Comparison of ENCODE assay signal across 8 cellular contexts in genomic region chr10:75233444-75234016, GRCh38. TPM values are rescaled to one million over a fixed set of nuclear protein-coding genes. Genes with fewer than 3 reads are reported as not detected.
DNase-seq lines count a peak whose midpoint lies in the region; ATAC-seq and TF ChIP-seq lines count a peak whose summit lies in the region.

No MANE protein-coding gene starts in this region.

- peak overlapping the region; percentile 49 for H3K4me3 ChIP-seq in CD8-positive, alpha-beta T cell (ENCODE audit: low read depth, low read length)
- H3K4me3 ChIP-seq in LNCaP clone FGC (ENCODE audit: low read depth, low read length) = peak overlapping the region; percentile 79

- BruUV-seq in MCF 10A (replicated peaks; lab: Mats Ljungman, UMichigan) = no TSS peak

- peak overlapping the region; percentile 78 for H3K4me3 Mint-ChIP-seq in CD8-positive, alpha-beta T cell
- peak overlapping the region; percentile 76 for H3K4me3 Mint-ChIP-seq in MCF 10A (ENCODE audit: unreplicated experiment)
- peak overlapping the region; percentile 75 to 77 (median 77) for H3K4me3 Mint-ChIP-seq in nephron

- H3K27ac Mint-ChIP-seq in CD8-positive, alpha-beta T cell = peak overlapping the region; percentile 92
- H3K27ac Mint-ChIP-seq in MCF 10A (ENCODE audit: low read depth, unreplicated experiment) (peak overlapping the region; percentile 39), nephron (peak overlapping the region; percentile 16 to 50 (median 46))

- H3K4me1 ChIP-seq in CD8-positive, alpha-beta T cell (ENCODE audit: insufficient read depth, low read length) = peaks cover 17% of the 10 kb centered on the region

- no peaks in the 10 kb centered on the region for H3K27me3 ChIP-seq in CD8-positive, alpha-beta T cell (ENCODE audit: insufficient read depth, low read length)

- H3K9me3 Mint-ChIP-seq in CD8-positive, alpha-beta T cell = no peaks in the 10 kb centered on the region
- H3K9me3 Mint-ChIP-seq in MCF 10A (ENCODE audit: unreplicated experiment) (no peaks in the 10 kb centered on the region), nephron (no peaks in the 10 kb centered on the region)

- POLR2A ChIA-PET in CD8-positive, alpha-beta T cell (lab: Charles Lee) = interaction anchor here (1.1 to 5.4 kb wide), 4 partner anchors 9 to 68 kb away, joined by 3 to 55 read pairs (median 11); partner anchors contain the start of gene VDAC2
- POLR2A ChIA-PET in MCF 10A (lab: Yijun Ruan, JAX) = interaction anchor here (0.8 to 15.1 kb wide), 14 partner anchors 10 to 125 kb away, joined by 3 to 615 read pairs (median 8); partner anchors contain the start of genes SAMD8 and VDAC2

- peaks cover 23% of the 10 kb centered on the region for H3K36me3 ChIP-seq in CD8-positive, alpha-beta T cell (ENCODE audit: insufficient read depth, low read length)

- intact Hi-C loops in CD8-positive, alpha-beta T cell (cut with DNase I, micrococcal nuclease) = loop anchor here (1.0 to 10.0 kb wide), 11 partner anchors 23 to 1981 kb away; partner anchors contain the start of genes MRPS16 (in 2 of the 2), VDAC2 (in 2 of the 2), ADK (in 1 of the 2) and AP3M1 (in 1 of the 2)
- intact Hi-C loops in MCF 10A (cut with micrococcal nuclease) = loop anchor here (1.0 kb wide), 2 partner anchors 41 to 45 kb away; no protein-coding TSS in a partner anchor

- peak in 3 of 7 experiments; percentile 14 to 48 (median 20) for DNase-seq in CD8-positive, alpha-beta T cell
- DNase-seq in LNCaP clone FGC (ENCODE audit: low read depth) = no peak
- DNase-seq in MCF 10A (ENCODE audit: unreplicated experiment) = peak; percentile 23
- no peak for DNase-seq in NCI-H1417 treated with DMSO at 0.1 percent for 48 hours (lab: John Stamatoyannopoulos, UW)
- DNase-seq in OCI-M2 (lab: John Stamatoyannopoulos, UW; ENCODE audit: unreplicated experiment) = no peak

- no peak for TF ChIP-seq CTCF in CD8-positive, alpha-beta T cell (IDR thresholded peaks at IDR 0.05)
- no peak for TF ChIP-seq CTCF in LNCaP clone FGC (IDR thresholded peaks at IDR 0.05; ENCODE audit: control insufficient read depth, extremely low read depth, insufficient read depth)
- TF ChIP-seq CTCF in MCF 10A (IDR thresholded peaks at IDR 0.05; ENCODE audit: unreplicated experiment) = no peak
- no peak for TF ChIP-seq CTCF in nephron (IDR thresholded peaks at IDR 0.05; ENCODE audit: unreplicated experiment in 3 of 3)

- no peak for ATAC-seq in CD8-positive, alpha-beta T cell
- no peak for ATAC-seq in activated CD4-positive, CD25-positive, alpha-beta regulatory T cell treated with anti-CD3 and anti-CD28 coated beads, Interleukin-2, amount 50 U/mL, for 24 hours
- ATAC-seq in GM18520 (IDR thresholded peaks at IDR 0.05; ENCODE audit: unreplicated experiment) = no peak

- peaks cover 42% of the 10 kb centered on the region for H3K36me3 Mint-ChIP-seq in CD8-positive, alpha-beta T cell
- peaks cover 57% of the 10 kb centered on the region for H3K36me3 Mint-ChIP-seq in MCF 10A (ENCODE audit: insufficient read depth, unreplicated experiment)
- peaks cover 43% of the 10 kb centered on the region for H3K36me3 Mint-ChIP-seq in nephron (ENCODE audit: low read depth)

- H3K27ac ChIP-seq in CD8-positive, alpha-beta T cell (ENCODE audit: low read depth, low read length) = peak overlapping the region; percentile 64

- CTCF ChIA-PET in CD8-positive, alpha-beta T cell (lab: Charles Lee) = interaction anchor here (1.0 to 8.8 kb wide), 6 partner anchors 8 to 989 kb away, joined by 3 to 229 read pairs (median 18); partner anchors contain the start of gene VDAC2
- CTCF ChIA-PET in MCF 10A (lab: Yijun Ruan, JAX) = interaction anchor here (2.2 to 8.1 kb wide), 3 partner anchors 23 to 66 kb away, joined by 8 to 209 read pairs (median 27); partner anchors contain the start of gene VDAC2

- peaks cover 33% of the 10 kb centered on the region for H3K4me1 Mint-ChIP-seq in CD8-positive, alpha-beta T cell (ENCODE audit: low read depth)
- peaks cover 41% of the 10 kb centered on the region for H3K4me1 Mint-ChIP-seq in MCF 10A (ENCODE audit: insufficient read depth, unreplicated experiment)
- peaks cover 13% of the 10 kb centered on the region for H3K4me1 Mint-ChIP-seq in nephron

- no peaks in the 10 kb centered on the region for H3K9me3 ChIP-seq in CD8-positive, alpha-beta T cell (ENCODE audit: low read length)

- no peaks in the 10 kb centered on the region for H3K27me3 Mint-ChIP-seq in CD8-positive, alpha-beta T cell (ENCODE audit: low read depth)
- H3K27me3 Mint-ChIP-seq in MCF 10A (ENCODE audit: insufficient read depth, unreplicated experiment) (no peaks in the 10 kb centered on the region), nephron (ENCODE audit: low read depth) (no peaks in the 10 kb centered on the region)

RNA-seq across cellular contexts. Expression of gene COMTD1, which starts 2.2 kb away (rescaled TPM):
- 1 to 10 TPM; 7.6 to 7.9 TPM for total RNA-seq in CD8-positive, alpha-beta T cell
- total RNA-seq in MCF 10A (2022) = 18.3 and 34.3 TPM in 2 replicates

RNA-seq across cellular contexts. Expression of gene VDAC2, which starts 22.9 kb away (rescaled TPM):
- total RNA-seq in CD8-positive, alpha-beta T cell = 100 to 1,000 TPM; 184 to 187 TPM
- 303 and 310 TPM in 2 replicates for total RNA-seq in MCF 10A (2022)

Comparison
In these comparisons a context has a peak if more than half of its experiments do, and no peak if none do; other contexts are left out.
1. H3K27ac Mint-ChIP-seq: peak in every context shown above with its lines; median percentile 92 in CD8-positive, alpha-beta T cell; 46 in nephron; 39 in MCF 10A.